In the genomic region with DNA sequence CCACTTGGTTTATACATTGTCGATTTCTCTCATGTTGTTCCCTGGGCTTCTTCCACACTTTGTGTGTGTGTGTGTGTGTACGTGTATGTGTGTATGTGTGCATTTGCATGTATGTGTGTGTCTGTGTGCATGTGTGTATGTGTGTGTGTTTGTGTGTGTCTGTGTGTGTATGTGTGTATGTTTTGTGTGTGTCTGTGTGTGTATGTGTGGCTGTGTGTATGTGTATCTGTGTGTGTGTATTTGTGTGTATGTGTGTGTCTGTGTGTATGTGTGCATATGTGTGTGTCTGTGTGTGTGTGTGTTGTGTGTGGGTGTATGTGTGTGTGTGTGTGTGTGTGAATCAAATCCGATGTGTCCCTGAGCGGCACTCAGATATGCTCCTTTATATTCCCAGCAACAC, we compare ENCODE assay signal across 22 cellular contexts. TPM values are rescaled to one million over a fixed set of nuclear protein-coding genes. Genes with fewer than 3 reads are reported as not detected.
DNase-seq lines count a peak whose midpoint lies in the region; ATAC-seq, FAIRE-seq and TF ChIP-seq lines count a peak whose summit lies in the region.
"Had no signal": no experiment of that assay in that cellular context is flagged by ENCODE, and none has a peak within 500 bp of the region (broad histone marks: within the 10 kb centered on the region; RNA-seq: fewer than 3 reads in every experiment).

No MANE protein-coding gene starts in this region.

- intact Hi-C loops in K562 (cut with micrococcal nuclease), result no loop called here

- H3K36me3 ChIP-seq in K562 (ENCODE audit: control insufficient read depth, insufficient read depth, low read length) (no peaks in the 10 kb centered on the region), trophoblast cell (ENCODE audit: control insufficient read depth in 1 of 2, insufficient read depth in 2 of 2, low read length in 2 of 2) (no peaks in the 10 kb centered on the region)

- H2BK5ac ChIP-seq in trophoblast cell (ENCODE audit: low read depth, low read length, poor library complexity), result no peak overlapping the region

- POLR2A ChIA-PET in K562 (lab: Yijun Ruan, JAX), result interaction anchor here (0.7 kb wide), 1 partner anchor 71 kb away, joined by 3 read pairs; no protein-coding TSS in a partner anchor

- no peak overlapping the region for H3K18ac ChIP-seq in trophoblast cell (ENCODE audit: low read length)

- 0 out of 2 replicates have a peak overlapping the region, but pooled peaks have one; percentile 16 for H3K27ac ChIP-seq in C4-2B
- no peak overlapping the region for H3K27ac ChIP-seq in K562 (ENCODE audit: extremely low read depth, low read depth, low read length)
- no peak overlapping the region for H3K27ac ChIP-seq in trophoblast cell (ENCODE audit: low read depth, low read length)
- H3K27ac ChIP-seq: A549, HL-60, KMS-11 had no signal

- H3K4me3 ChIP-seq in K562, result no peak overlapping the region
- H3K4me3 ChIP-seq in trophoblast cell (ENCODE audit: low read depth, low read length), result no peak overlapping the region
- H3K4me3 ChIP-seq: A549, GM23338 had no signal

- H3K4me2 ChIP-seq in K562 (ENCODE audit: insufficient read depth, low read length) (no peak overlapping the region), trophoblast cell (ENCODE audit: low read length) (no peak overlapping the region)
- H3K4me2 ChIP-seq: A549, GM23338, KMS-11 had no signal

- CTCF ChIA-PET in K562 (lab: Yijun Ruan, JAX; ENCODE audit: low intra/inter-chr PET ratio), result no interaction called here

- H3K9ac ChIP-seq in K562 (ENCODE audit: insufficient read depth in 1 of 2, low read depth in 2 of 2, low read length in 2 of 2) (no peak overlapping the region), trophoblast cell (ENCODE audit: low read length) (no peak overlapping the region)
- H3K9ac ChIP-seq: KMS-11 had no signal

- no peaks in the 10 kb centered on the region for H3K9me1 ChIP-seq in K562 (ENCODE audit: control insufficient read depth, insufficient read depth, low read length)

- no peak for TF ChIP-seq POLR2A in K562 (conservative IDR thresholded peaks at IDR 0.05)

- no peak overlapping the region for H3K14ac ChIP-seq in trophoblast cell (ENCODE audit: low read length)

- in situ Hi-C loops in K562 (cut with MboI), result no loop called here

- H3K9me3 ChIP-seq in K562 (replicated peaks; ENCODE audit: control insufficient read depth, insufficient read depth, low read depth, low read length) (no peaks in the 10 kb centered on the region), trophoblast cell (ENCODE audit: insufficient read depth, low read depth, low read length) (peaks cover 1% of the 10 kb centered on the region)
- H3K9me3 ChIP-seq: A549 had no signal

- TF ChIP-seq CTCF in C4-2B (conservative IDR thresholded peaks at IDR 0.05), result no peak
- TF ChIP-seq CTCF in K562 (IDR thresholded peaks at IDR 0.05 in 2 of 3, conservative IDR thresholded peaks at IDR 0.05 in 1 of 3; ENCODE audit: insufficient read depth in 2 of 3, low read depth in 1 of 3, low read length in 3 of 3), result no peak

- FAIRE-seq in HTR-8/SVneo (lab: Jason Lieb, UNC), result peak; percentile 65
- no peak for FAIRE-seq in K562 (lab: Jason Lieb, UNC)
- FAIRE-seq: A549 had no signal

- 0% methylated on average over 2 of the region's 4 CpGs for WGBS in K562 (ENCODE audit: insufficient coverage, low coverage, missing lambda C conversion rate)
- WGBS in trophoblast cell (ENCODE audit: extremely low coverage, insufficient coverage, insufficient read length), result no CpG with 5 or more reads among the region's 4 CpGs

- TF ChIP-seq EP300 in K562 (IDR thresholded peaks at IDR 0.05; ENCODE audit: low read length), result no peak

- no peak overlapping the region for H4K12ac ChIP-seq in trophoblast cell (ENCODE audit: low read depth, low read length)

- no TSS peak for BruUV-seq in K562 (replicated peaks; lab: Mats Ljungman, UMichigan)

- H4K20me1 ChIP-seq in K562 (replicated peaks; ENCODE audit: control insufficient read depth, insufficient read depth, low read length), result no peaks in the 10 kb centered on the region

- no peaks in the 10 kb centered on the region for H3K79me2 ChIP-seq in K562 (ENCODE audit: control insufficient read depth, insufficient read depth, low read length)
- no peaks in the 10 kb centered on the region for H3K79me2 ChIP-seq in trophoblast cell (ENCODE audit: control insufficient read depth, insufficient read depth, low read length, poor library complexity)

- no peak overlapping the region for H4K91ac ChIP-seq in trophoblast cell (ENCODE audit: low read depth, low read length)

- no peak for TF ChIP-seq RAD21 in K562 (CRISPR knock-in tag; conservative IDR thresholded peaks at IDR 0.05 in 1 of 2, IDR thresholded peaks at IDR 0.05 in 1 of 2)

- no peak overlapping the region for H2BK12ac ChIP-seq in trophoblast cell (ENCODE audit: low read length)

- H4K8ac ChIP-seq in trophoblast cell (ENCODE audit: low read depth, low read length), result no peak overlapping the region

- peak overlapping the region; percentile 98 for H3K23ac ChIP-seq in trophoblast cell (ENCODE audit: low read length)

- no peak overlapping the region for H2BK120ac ChIP-seq in trophoblast cell (ENCODE audit: insufficient read depth, low read length, poor library complexity)

- peaks cover 0 to 21% of the 10 kb centered on the region in 2 experiments; a peak in 3 of 5 replicates for H3K27me3 ChIP-seq in K562 (ENCODE audit: control insufficient read depth in 2 of 2, insufficient read depth in 2 of 2, low read length in 2 of 2)
- H3K27me3 ChIP-seq in trophoblast cell (ENCODE audit: insufficient read depth, low read length), result no peaks in the 10 kb centered on the region

- no peak overlapping the region for H2AK5ac ChIP-seq in trophoblast cell (ENCODE audit: low read length)

- ATAC-seq in K562 (no peak), HG03432 (IDR thresholded peaks at IDR 0.05; ENCODE audit: unreplicated experiment) (no peak)
- ATAC-seq: A549, GM23338 had no signal

- H3K4ac ChIP-seq in trophoblast cell (ENCODE audit: low read depth, low read length), result no peak overlapping the region

- H3K79me1 ChIP-seq in trophoblast cell (ENCODE audit: low read length), result no peaks in the 10 kb centered on the region

- H3K4me1 ChIP-seq in K562 (replicated peaks in 1 of 2; ENCODE audit: control insufficient read depth in 2 of 2, insufficient read depth in 2 of 2, low read length in 2 of 2) (no peaks in the 10 kb centered on the region), trophoblast cell (ENCODE audit: control insufficient read depth in 1 of 2, insufficient read depth in 2 of 2, low read length in 2 of 2) (no peaks in the 10 kb centered on the region)

- no peak for DNase-seq in HTR-8/SVneo (ENCODE audit: insufficient read length, low spot score)
- DNase-seq in K562 (ENCODE audit: extremely low read depth in 1 of 4, low spot score in 3 of 4), result no peak
- no peak for DNase-seq in trophoblast cell
- no peak for DNase-seq in NCI-H1436 treated with DMSO at 0.1 percent for 48 hours (lab: John Stamatoyannopoulos, UW)
- no peak for DNase-seq in ecto neural progenitor cell (ENCODE audit: low spot score)
- DNase-seq: AML-193; CD4-positive, alpha-beta memory T cell; DMS153; DMS79; GF-D8; H7 had no signal

- no peak overlapping the region for H2AFZ ChIP-seq in K562 (ENCODE audit: low read depth, low read length)
- no peak overlapping the region for H2AFZ ChIP-seq in trophoblast cell (ENCODE audit: insufficient read depth, low read length, poor library complexity)
- H2AFZ ChIP-seq: GM23338 had no signal

RNA-seq across cellular contexts. Expression of a gene that starts 4.5 kb away (rescaled TPM):
- not detected in 2 replicates for total RNA-seq in K562 (2011; cell fraction: chromatin; rRNA removed; ENCODE audit: low replicate concordance)
- total RNA-seq in K562 (2011; cell fraction: nucleolus; rRNA removed), result not detected in 2 replicates
- not detected in 2 replicates for total RNA-seq in K562 (2011; cell fraction: nucleoplasm; rRNA removed)
- not detected in 2 replicates for total RNA-seq in K562 (2014; rRNA removed)
- not detected in 2 replicates for total RNA-seq in K562 (2014; rRNA removed; fragmentation: Illumina TruSeq; extraction: Trizol)
- total RNA-seq in K562 (2015; rRNA removed; fragmentation: Illumina TruSeq; extraction: Trizol), result not detected in 2 replicates
- total RNA-seq in K562 (2021), result not detected in 2 replicates
- not detected in 2 replicates for polyA plus RNA-seq in K562 (2011; rRNA removed)
- not detected in 2 replicates for polyA plus RNA-seq in K562 (2011; cell fraction: cytosol; rRNA removed)
- not detected in 2 replicates for polyA plus RNA-seq in K562 (2011; cell fraction: nucleus; rRNA removed)
- polyA plus RNA-seq in K562 (2012), result not detected in 2 replicates
- not detected in 2 replicates for polyA plus RNA-seq in K562 (2014; fragmentation: Illumina TruSeq; extraction: Trizol)
- polyA plus RNA-seq in K562 (2014; fragmentation: Nextera tagmentation; extraction: Ambion mirVana), result not detected
- not detected in 2 replicates for polyA plus RNA-seq in K562 (2014; rRNA removed)
- not detected in 2 replicates for polyA minus RNA-seq in K562 (2011; rRNA and poly(A)+ RNA removed)
- not detected in 2 replicates for polyA minus RNA-seq in K562 (2011; cell fraction: cytosol; rRNA and poly(A)+ RNA removed)
- polyA minus RNA-seq in K562 (2011; cell fraction: nucleus; rRNA and poly(A)+ RNA removed), result not detected in 2 replicates
- not detected in 2 replicates for polyA plus RNA-seq in trophoblast cell (2013)
- total RNA-seq: CD4-positive, alpha-beta memory T cell; Daoy; GM23338; H7; HT1080; LHCN-M2 had no signal
- polyA plus RNA-seq: A549; BJ; CD14-positive monocyte; CD4-positive, alpha-beta memory T cell; GM23338 had no signal

RNA-seq across cellular contexts. Expression of a gene that starts 29.0 kb away (rescaled TPM):
- total RNA-seq in K562 (2011; cell fraction: chromatin; rRNA removed; ENCODE audit: low replicate concordance), result not detected in 2 replicates
- not detected in 2 replicates for total RNA-seq in K562 (2011; cell fraction: nucleolus; rRNA removed)
- total RNA-seq in K562 (2011; cell fraction: nucleoplasm; rRNA removed), result not detected in 2 replicates
- total RNA-seq in K562 (2014; rRNA removed) (not detected in 2 replicates), K562 (2014; rRNA removed; fragmentation: Illumina TruSeq; extraction: Trizol) (not detected in 2 replicates), K562 (2015; rRNA removed; fragmentation: Illumina TruSeq; extraction: Trizol) (not detected in 2 replicates), K562 (2021) (not detected in 2 replicates)
- polyA plus RNA-seq in K562 (2011; rRNA removed) (not detected in 2 replicates), K562 (2014; fragmentation: Illumina TruSeq; extraction: Trizol) (not detected in 2 replicates), K562 (2014; fragmentation: Nextera tagmentation; extraction: Ambion mirVana) (not detected), K562 (2014; rRNA removed) (not detected in 2 replicates)
- not detected in 2 replicates for polyA plus RNA-seq in K562 (2011; cell fraction: cytosol; rRNA removed)
- polyA plus RNA-seq in K562 (2011; cell fraction: nucleus; rRNA removed), result not detected in 2 replicates
- not detected in 2 replicates for polyA plus RNA-seq in K562 (2012)
- not detected in 2 replicates for polyA minus RNA-seq in K562 (2011; rRNA and poly(A)+ RNA removed)
- not detected in 2 replicates for polyA minus RNA-seq in K562 (2011; cell fraction: cytosol; rRNA and poly(A)+ RNA removed)
- not detected in 2 replicates for polyA minus RNA-seq in K562 (2011; cell fraction: nucleus; rRNA and poly(A)+ RNA removed)
- polyA plus RNA-seq in trophoblast cell (2013), result not detected in 2 replicates
- total RNA-seq: CD4-positive, alpha-beta memory T cell; Daoy; GM23338; H7; HT1080; LHCN-M2 had no signal
- polyA plus RNA-seq: A549; BJ; CD14-positive monocyte; CD4-positive, alpha-beta memory T cell; GM23338 had no signal

RNA-seq across cellular contexts. Expression of a gene that starts 32.5 kb away (rescaled TPM):
- not detected in 2 replicates for total RNA-seq in K562 (2011; cell fraction: chromatin; rRNA removed; ENCODE audit: low replicate concordance)
- not detected in 2 replicates for total RNA-seq in K562 (2011; cell fraction: nucleolus; rRNA removed)
- not detected in 2 replicates for total RNA-seq in K562 (2011; cell fraction: nucleoplasm; rRNA removed)
- total RNA-seq in K562 (2014; rRNA removed) (not detected in 2 replicates), K562 (2014; rRNA removed; fragmentation: Illumina TruSeq; extraction: Trizol) (not detected in 2 replicates), K562 (2015; rRNA removed; fragmentation: Illumina TruSeq; extraction: Trizol) (not detected in 2 replicates), K562 (2021) (not detected in 2 replicates)
- polyA plus RNA-seq in K562 (2011; rRNA removed) (not detected in 2 replicates), K562 (2014; fragmentation: Illumina TruSeq; extraction: Trizol) (not detected in 2 replicates), K562 (2014; fragmentation: Nextera tagmentation; extraction: Ambion mirVana) (not detected), K562 (2014; rRNA removed) (not detected in 2 replicates)
- polyA plus RNA-seq in K562 (2011; cell fraction: cytosol; rRNA removed), result not detected in 2 replicates
- not detected in 2 replicates for polyA plus RNA-seq in K562 (2011; cell fraction: nucleus; rRNA removed)
- polyA plus RNA-seq in K562 (2012), result not detected in 2 replicates
- not detected in 2 replicates for polyA minus RNA-seq in K562 (2011; rRNA and poly(A)+ RNA removed)
- polyA minus RNA-seq in K562 (2011; cell fraction: cytosol; rRNA and poly(A)+ RNA removed), result not detected in 2 replicates
- not detected in 2 replicates for polyA minus RNA-seq in K562 (2011; cell fraction: nucleus; rRNA and poly(A)+ RNA removed)
- polyA plus RNA-seq in trophoblast cell (2013), result not detected in 2 replicates
- total RNA-seq: CD4-positive, alpha-beta memory T cell; Daoy; GM23338; H7; HT1080; LHCN-M2 had no signal
- polyA plus RNA-seq: A549; BJ; CD14-positive monocyte; CD4-positive, alpha-beta memory T cell; GM23338 had no signal

RNA-seq across cellular contexts. Expression of a gene that starts 47.5 kb away (rescaled TPM):
- not detected in 2 replicates for total RNA-seq in K562 (2011; cell fraction: chromatin; rRNA removed; ENCODE audit: low replicate concordance)
- not detected in 2 replicates for total RNA-seq in K562 (2011; cell fraction: nucleolus; rRNA removed)
- total RNA-seq in K562 (2011; cell fraction: nucleoplasm; rRNA removed), result not detected in 2 replicates
- total RNA-seq in K562 (2014; rRNA removed) (not detected in 2 replicates), K562 (2014; rRNA removed; fragmentation: Illumina TruSeq; extraction: Trizol) (not detected in 2 replicates), K562 (2015; rRNA removed; fragmentation: Illumina TruSeq; extraction: Trizol) (not detected in 2 replicates), K562 (2021) (not detected in 2 replicates)
- polyA plus RNA-seq in K562 (2011; rRNA removed) (not detected in 2 replicates), K562 (2014; fragmentation: Illumina TruSeq; extraction: Trizol) (not detected in 2 replicates), K562 (2014; fragmentation: Nextera tagmentation; extraction: Ambion mirVana) (not detected), K562 (2014; rRNA removed) (not detected in 2 replicates)
- polyA plus RNA-seq in K562 (2011; cell fraction: cytosol; rRNA removed), result not detected in 2 replicates
- polyA plus RNA-seq in K562 (2011; cell fraction: nucleus; rRNA removed), result not detected in 2 replicates
- polyA plus RNA-seq in K562 (2012), result not detected in 2 replicates
- polyA minus RNA-seq in K562 (2011; rRNA and poly(A)+ RNA removed), result not detected in 2 replicates
- not detected in 2 replicates for polyA minus RNA-seq in K562 (2011; cell fraction: cytosol; rRNA and poly(A)+ RNA removed)
- not detected in 2 replicates for polyA minus RNA-seq in K562 (2011; cell fraction: nucleus; rRNA and poly(A)+ RNA removed)
- polyA plus RNA-seq in trophoblast cell (2013), result not detected in 2 replicates
- total RNA-seq: CD4-positive, alpha-beta memory T cell; Daoy; GM23338; H7; HT1080; LHCN-M2 had no signal
- polyA plus RNA-seq: A549; BJ; CD14-positive monocyte; CD4-positive, alpha-beta memory T cell; GM23338 had no signal
